ENCODE assay signal across 9 cellular contexts in the genomic region with DNA sequence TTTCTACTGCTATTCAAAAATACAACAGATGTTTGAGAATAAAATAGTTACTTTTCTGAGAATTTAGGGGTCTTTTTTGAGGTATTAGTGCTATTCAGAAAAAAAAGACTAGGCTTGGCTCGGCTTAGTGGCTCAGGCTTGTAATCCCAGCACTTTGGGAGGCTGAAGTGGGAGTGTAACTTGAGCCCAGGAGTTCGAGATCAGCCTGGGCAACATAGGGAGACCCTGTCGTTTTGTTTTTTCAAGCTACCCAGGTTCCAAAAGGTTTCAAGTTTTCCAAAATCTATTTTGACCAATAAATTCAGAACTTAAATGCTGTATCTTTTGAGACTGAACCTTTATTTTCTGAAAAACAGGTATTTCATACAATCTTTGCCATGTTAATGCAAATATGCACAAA. TPM values are rescaled to one million over a fixed set of nuclear protein-coding genes. Genes with fewer than 3 reads are reported as not detected.
A peak's percentile ranks its signal among the peaks of the same experiment; 100 is the strongest.
DNase-seq lines count a peak whose midpoint lies in the region; ATAC-seq and TF ChIP-seq lines count a peak whose summit lies in the region.
"Had no signal": no experiment of that assay in that cellular context is flagged by ENCODE, and none has a peak within 500 bp of the region (broad histone marks: within the 10 kb centered on the region; RNA-seq: fewer than 3 reads in every experiment).

No MANE protein-coding gene starts in this region.

- H3K36me3 Mint-ChIP-seq in activated naive CD4-positive, alpha-beta T cell treated with anti-CD3 and anti-CD28 coated beads, Interleukin-2, amount 50 U/mL, for 72 hours = peaks cover 32 to 45% of the 10 kb centered on the region in 2 donors

- H3K27ac ChIP-seq in lower lobe of right lung = peak overlapping the region; percentile 32

- TF ChIP-seq CTCF in lower lobe of right lung (IDR thresholded peaks at IDR 0.05) = no peak

- H3K9me3 ChIP-seq in HAP-1 (no peaks in the 10 kb centered on the region), lower lobe of right lung (no peaks in the 10 kb centered on the region)

- in situ Hi-C loops in HAP-1 (cut with MboI; ENCODE audit: low sequenced_read_pairs) = loop anchor here (5.0 to 25.0 kb wide), 2 partner anchors 163 to 708 kb away; partner anchors contain the start of genes CCP110 and GDE1

- H3K4me3 ChIP-seq in HAP-1 = no peak overlapping the region
- H3K4me3 ChIP-seq in lower lobe of right lung = no peak overlapping the region

- peak; percentile 19 for DNase-seq in A172 (ENCODE audit: low spot score)
- peak; percentile 28 to 52 for DNase-seq in HAP-1 (ENCODE audit: low spot score in 2 of 2)
- no peak for DNase-seq in activated naive CD4-positive, alpha-beta T cell treated with anti-CD3 and anti-CD28 coated beads, Interleukin-2, amount 50 U/mL, for 72 hours (ENCODE audit: low spot score in 2 of 2)
- no peak for DNase-seq in lower lobe of right lung
- DNase-seq in pons (ENCODE audit: low spot score) = no peak
- no peak for DNase-seq in NCI-H774 (lab: John Stamatoyannopoulos, UW)
- DNase-seq in NCI-H187 (lab: John Stamatoyannopoulos, UW) = no peak
- DNase-seq in stimulated activated CD8-positive, alpha-beta memory T cell treated with anti-CD3 and anti-CD28 coated beads, Interleukin-4, amount 100 ng/mL, for 48 hours = no peak
- DNase-seq: amniotic stem cell had no signal

- intact Hi-C loops in lower lobe of right lung (cut with DNase I) = no loop called here

- ATAC-seq in activated naive CD4-positive, alpha-beta T cell treated with anti-CD3 and anti-CD28 coated beads, Interleukin-2, amount 50 U/mL, for 72 hours = no peak
- ATAC-seq in lower lobe of right lung = no peak

- no peaks in the 10 kb centered on the region for H3K9me3 Mint-ChIP-seq in activated naive CD4-positive, alpha-beta T cell treated with anti-CD3 and anti-CD28 coated beads, Interleukin-2, amount 50 U/mL, for 72 hours

- H3K27ac Mint-ChIP-seq in activated naive CD4-positive, alpha-beta T cell treated with anti-CD3 and anti-CD28 coated beads, Interleukin-2, amount 50 U/mL, for 72 hours = peak overlapping the region; percentile 91 to 99

- H3K36me3 ChIP-seq in HAP-1 (replicated peaks) (peaks cover 22% of the 10 kb centered on the region; the same call in 1 of the 2 replicates), lower lobe of right lung (peaks cover 31% of the 10 kb centered on the region)

- H3K4me1 ChIP-seq in HAP-1 (peaks cover 37% of the 10 kb centered on the region), lower lobe of right lung (peaks cover 42% of the 10 kb centered on the region)

- H3K27me3 ChIP-seq in HAP-1 (ENCODE audit: low read depth) (no peaks in the 10 kb centered on the region), lower lobe of right lung (ENCODE audit: low read depth) (no peaks in the 10 kb centered on the region)

RNA-seq across cellular contexts. Expression of gene ARL6IP1, which starts 3.2 kb away (rescaled TPM):
- total RNA-seq in A172 (2014; rRNA removed; shearing (Covaris generic)) = 576 and 687 TPM in 2 replicates
- 100 to 1,000 TPM; 116 to 164 TPM for total RNA-seq in activated naive CD4-positive, alpha-beta T cell treated with anti-CD3 and anti-CD28 coated beads, Interleukin-2, amount 50 U/mL, for 72 hours
- total RNA-seq in lower lobe of right lung = 130 TPM

RNA-seq across cellular contexts. Expression of gene RPS15A, which starts 14.4 kb away (rescaled TPM):
- total RNA-seq in A172 (2014; rRNA removed; shearing (Covaris generic)) = 2,142 and 2,402 TPM in 2 replicates
- 1,000 to 10,000 TPM; 2,227 to 2,841 TPM for total RNA-seq in activated naive CD4-positive, alpha-beta T cell treated with anti-CD3 and anti-CD28 coated beads, Interleukin-2, amount 50 U/mL, for 72 hours
- total RNA-seq in lower lobe of right lung = 1,084 TPM

Comparison
In these comparisons a context has a peak if more than half of its experiments do, and no peak if none do; other contexts are left out.
1. DNase-seq: peak in A172 (single experiment) and HAP-1 (2 of 2); none in activated naive CD4-positive, alpha-beta T cell treated with anti-CD3 and anti-CD28 coated beads, Interleukin-2, amount 50 U/mL, for 72 hours (0 of 2), lower lobe of right lung (single experiment), pons (single experiment), NCI-H774 (single experiment), NCI-H187 (0 of 2) and stimulated activated CD8-positive, alpha-beta memory T cell treated with anti-CD3 and anti-CD28 coated beads, Interleukin-4, amount 100 ng/mL, for 48 hours (single experiment).